27 cellular contexts compared by ENCODE assay signal in genomic region chr11:115190196-115190595, GRCh38.
"Had no signal": no experiment of that assay in that cellular context is flagged by ENCODE, and none has a peak within 500 bp of the region (broad histone marks: within the 10 kb centered on the region; RNA-seq: fewer than 3 reads in every experiment).

No MANE protein-coding gene starts in this region.

- H3K36me3 Mint-ChIP-seq: mesothelial cell of epicardium; naive B cell; natural killer cell treated with Interleukin-12 subunit alpha and Interleukin-12 subunit beta and Interleukin-15 and Interleukin-18, amount 100 ng/mL, for 72 hours; stimulated activated memory B cell treated with anti-CD40 and anti-IgM and Interleukin-4, amounts not matched to agents 10 μg/mL and 1 μg/mL and 100 μg/mL, for 72 hours had no signal

- H3K4me1 ChIP-seq: esophagus muscularis mucosa, foreskin keratinocyte, gastroesophageal sphincter, spleen, testis, tibial artery had no signal

- H3K9me3 ChIP-seq: esophagus muscularis mucosa, gastroesophageal sphincter, heart right ventricle, left lung, mucosa of descending colon, psoas muscle, spleen, testis, tibial artery had no signal

- H3K27me3 ChIP-seq: esophagus muscularis mucosa, foreskin keratinocyte, gastroesophageal sphincter, heart right ventricle, left lung, spleen, testis had no signal

- H3K9me3 Mint-ChIP-seq: dendritic cell treated with granulocyte-macrophage colony-stimulating factor and Interleukin-4, amounts not matched to agents 40 ng/mL and 50 ng/mL, for 4 days; mesothelial cell of epicardium; natural killer cell treated with Interleukin-12 subunit alpha and Interleukin-12 subunit beta and Interleukin-15 and Interleukin-18, amount 100 ng/mL, for 72 hours; stimulated activated memory B cell treated with anti-CD40 and anti-IgM and Interleukin-4, amounts not matched to agents 10 μg/mL and 1 μg/mL and 100 μg/mL, for 72 hours; type B pancreatic cell had no signal

- H3K4me3 ChIP-seq: esophagus muscularis mucosa, gastroesophageal sphincter, heart right ventricle, left lung, mucosa of descending colon, psoas muscle, skin epidermis, spleen, testis, tibial artery had no signal

- DNase-seq: effector CD8-positive, alpha-beta T cell; foreskin keratinocyte; heart right ventricle; hippocampal formation; left cardiac atrium; left lung; mesenchymal stem cell; mucosa of descending colon; naive B cell; nucleus accumbens; posterior cingulate gyrus; psoas muscle; right cardiac atrium; spleen; stimulated activated CD4-positive, alpha-beta T cell treated with anti-CD3 and anti-CD28 coated beads, Interleukin-4, amount 100 ng/mL, for 4 hours; stimulated activated naive CD8-positive, alpha-beta T cell treated with anti-CD3 and anti-CD28 coated beads, Interleukin-15, Interleukin-2, amounts not matched to agents 100 U/mL and 50 U/mL, for 24 hours; substantia nigra; testis; tibial artery had no signal

- H3K4me3 Mint-ChIP-seq: dendritic cell treated with granulocyte-macrophage colony-stimulating factor and Interleukin-4, amounts not matched to agents 40 ng/mL and 50 ng/mL, for 4 days; mesothelial cell of epicardium; naive B cell; natural killer cell treated with Interleukin-12 subunit alpha and Interleukin-12 subunit beta and Interleukin-15 and Interleukin-18, amount 100 ng/mL, for 72 hours; stimulated activated memory B cell treated with anti-CD40 and anti-IgM and Interleukin-4, amounts not matched to agents 10 μg/mL and 1 μg/mL and 100 μg/mL, for 72 hours; type B pancreatic cell had no signal

- H3K27ac ChIP-seq: esophagus muscularis mucosa, foreskin keratinocyte, gastroesophageal sphincter, heart right ventricle, left lung, psoas muscle, skin epidermis, spleen, testis, tibial artery had no signal

- H3K27me3 Mint-ChIP-seq: dendritic cell treated with granulocyte-macrophage colony-stimulating factor and Interleukin-4, amounts not matched to agents 40 ng/mL and 50 ng/mL, for 4 days; type B pancreatic cell had no signal

- H3K27ac Mint-ChIP-seq: dendritic cell treated with granulocyte-macrophage colony-stimulating factor and Interleukin-4, amounts not matched to agents 40 ng/mL and 50 ng/mL, for 4 days; mesothelial cell of epicardium; naive B cell; natural killer cell treated with Interleukin-12 subunit alpha and Interleukin-12 subunit beta and Interleukin-15 and Interleukin-18, amount 100 ng/mL, for 72 hours; stimulated activated memory B cell treated with anti-CD40 and anti-IgM and Interleukin-4, amounts not matched to agents 10 μg/mL and 1 μg/mL and 100 μg/mL, for 72 hours; type B pancreatic cell had no signal

- ATAC-seq: foreskin keratinocyte; gastroesophageal sphincter; heart right ventricle; left cardiac atrium; left lung; mucosa of descending colon; natural killer cell treated with Interleukin-12 subunit alpha and Interleukin-12 subunit beta and Interleukin-15 and Interleukin-18, amount 100 ng/mL, for 72 hours; psoas muscle; right cardiac atrium; stimulated activated memory B cell treated with anti-CD40 and anti-IgM and Interleukin-4, amounts not matched to agents 10 μg/mL and 1 μg/mL and 100 μg/mL, for 72 hours; stimulated activated naive CD8-positive, alpha-beta T cell treated with anti-CD3 and anti-CD28 coated beads, Interleukin-15, Interleukin-2, amounts not matched to agents 100 U/mL and 50 U/mL, for 24 hours had no signal

- H3K4me1 Mint-ChIP-seq: naive B cell had no signal

- H3K36me3 ChIP-seq: esophagus muscularis mucosa, gastroesophageal sphincter, heart right ventricle, left lung, spleen, tibial artery had no signal
